15 cellular contexts compared by ENCODE assay signal in the genomic region with DNA sequence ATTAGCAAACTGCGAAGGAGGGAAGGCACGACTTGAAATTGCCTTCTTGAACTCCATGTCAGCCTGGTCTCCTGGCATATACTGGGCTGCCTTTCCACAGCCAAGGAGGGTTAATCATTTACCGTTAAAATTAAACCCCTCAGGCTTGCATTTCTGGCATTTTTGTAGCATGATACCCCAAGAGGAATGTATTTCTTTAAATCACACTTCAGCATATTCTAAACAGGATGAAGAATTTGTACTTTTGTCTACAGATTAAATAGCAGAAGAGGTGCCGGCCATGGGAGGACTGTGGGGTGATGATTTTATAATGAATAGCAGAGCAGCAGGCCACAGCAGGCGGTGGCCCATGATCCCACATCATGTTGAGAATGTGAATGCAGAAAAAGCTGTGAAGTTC.
DNase-seq lines count a peak whose midpoint lies in the region; ATAC-seq and TF ChIP-seq lines count a peak whose summit lies in the region.
"Had no signal": no experiment of that assay in that cellular context is flagged by ENCODE, and none has a peak within 500 bp of the region (broad histone marks: within the 10 kb centered on the region; RNA-seq: fewer than 3 reads in every experiment).

No MANE protein-coding gene starts in this region.

- no peak for ATAC-seq in HG03095 (IDR thresholded peaks at IDR 0.05; ENCODE audit: unreplicated experiment)
- ATAC-seq: left colon, Panc1 had no signal

- peak; percentile 38 for DNase-seq in GM04504 (ENCODE audit: low read depth)
- peak; percentile 65 for DNase-seq in adipocyte (ENCODE audit: low read depth)
- peak; percentile 59 for DNase-seq in fibroblast of villous mesenchyme (ENCODE audit: low read depth)
- DNase-seq in transverse colon: no peak
- no peak for DNase-seq in 8988T
- DNase-seq: esophagus squamous epithelium; left colon; NCI-H2227 treated with DMSO at 0.1 percent for 48 hours; occipital lobe; stimulated activated CD4-positive, alpha-beta T cell treated with anti-CD3 and anti-CD28 coated beads, Interleukin-1b, Interleukin-23, amount 100 ng/mL, for 48 hours; stimulated activated naive CD4-positive, alpha-beta T cell had no signal

- H3K4me3 ChIP-seq in adipocyte (ENCODE audit: low read length) (no peak overlapping the region), fibroblast of villous mesenchyme (ENCODE audit: low read depth, low read length) (no peak overlapping the region), skeletal muscle satellite cell (ENCODE audit: low read length) (no peak overlapping the region), transverse colon (no peak overlapping the region)
- H3K4me3 ChIP-seq: ascending aorta, esophagus squamous epithelium had no signal

- H3K9ac ChIP-seq in adipocyte (ENCODE audit: low read length) (peak overlapping the region; percentile 69), skeletal muscle satellite cell (ENCODE audit: low read depth, low read length) (peak overlapping the region; percentile 40)

- WGBS in transverse colon (ENCODE audit: low coverage in 1 of 2), 2 donors: 78% methylated on average over 5 of the region's 5 CpGs; no CpG with 5 or more reads in 1 of the 2 donors

- no peak for TF ChIP-seq CTCF in fibroblast of villous mesenchyme (IDR thresholded peaks at IDR 0.05; ENCODE audit: insufficient read depth, low read depth, low read length)
- no peak for TF ChIP-seq CTCF in transverse colon (IDR thresholded peaks at IDR 0.05)

- no peak overlapping the region for H3K4me2 ChIP-seq in skeletal muscle satellite cell (ENCODE audit: low read length)

- no peak for TF ChIP-seq EP300 in transverse colon (IDR thresholded peaks at IDR 0.05; ENCODE audit: low read depth)

- intact Hi-C loops in transverse colon (cut with DNase I; ENCODE audit: low total_unique reads): no loop called here

- H3K4me1 ChIP-seq in adipocyte (ENCODE audit: control insufficient read depth, insufficient read depth, low read length): peaks cover 51% of the 10 kb centered on the region
- H3K4me1 ChIP-seq in skeletal muscle satellite cell (ENCODE audit: control insufficient read depth, insufficient read depth, low read length): peaks cover 31% of the 10 kb centered on the region
- H3K4me1 ChIP-seq in transverse colon: peaks cover 0 to 3% (median 0%) of the 10 kb centered on the region in 4 donors

- H3K36me3 ChIP-seq in adipocyte (ENCODE audit: control insufficient read depth, insufficient read depth, low read length, severe bottlenecking) (no peaks in the 10 kb centered on the region), skeletal muscle satellite cell (ENCODE audit: insufficient read depth, low read length) (no peaks in the 10 kb centered on the region), transverse colon (no peaks in the 10 kb centered on the region)
- H3K36me3 ChIP-seq: ascending aorta, esophagus squamous epithelium had no signal

- no peak for TF ChIP-seq POLR2A in transverse colon (IDR thresholded peaks at IDR 0.05)

- in situ Hi-C loops in transverse colon (cut with MboI; ENCODE audit: low pct_ligation_motif_present in 1 of 4, low pct_unique_long_range_greater_than_20kb in 1 of 4, low sequenced_read_pairs in 3 of 4): no loop called here

- H3K9me3 ChIP-seq in adipocyte (ENCODE audit: control insufficient read depth, low read length): no peaks in the 10 kb centered on the region
- H3K9me3 ChIP-seq in skeletal muscle satellite cell (replicated peaks; ENCODE audit: low read length): no peaks in the 10 kb centered on the region
- no peaks in the 10 kb centered on the region for H3K9me3 ChIP-seq in transverse colon
- H3K9me3 ChIP-seq: ascending aorta, esophagus squamous epithelium had no signal

- H3K27me3 ChIP-seq in adipocyte (replicated peaks; ENCODE audit: control insufficient read depth, insufficient read depth, low read length) (no peaks in the 10 kb centered on the region), skeletal muscle satellite cell (ENCODE audit: control insufficient read depth, insufficient read depth, low read length) (no peaks in the 10 kb centered on the region), transverse colon (no peaks in the 10 kb centered on the region)
- H3K27me3 ChIP-seq: ascending aorta, esophagus squamous epithelium had no signal

- no peak overlapping the region for H3K27ac ChIP-seq in transverse colon

Comparison
In these comparisons a context has a peak if more than half of its experiments do, and no peak if none do; other contexts are left out.
1. DNase-seq: peak in GM04504 (single experiment), adipocyte (single experiment) and fibroblast of villous mesenchyme (single experiment); none in transverse colon (single experiment) and 8988T (single experiment).